ENCODE assay signal across 10 cellular contexts in genomic region chr5:119385136-119386128, GRCh38. TPM values are rescaled to one million over a fixed set of nuclear protein-coding genes. Genes with fewer than 3 reads are reported as not detected.
DNase-seq lines count a peak whose midpoint lies in the region; ATAC-seq lines count a peak whose summit lies in the region.
"Had no signal": no experiment of that assay in that cellular context is flagged by ENCODE, and none has a peak within 500 bp of the region (broad histone marks: within the 10 kb centered on the region; RNA-seq: fewer than 3 reads in every experiment).

No MANE protein-coding gene starts in this region.

- no peaks in the 10 kb centered on the region for H3K9me3 Mint-ChIP-seq in immature natural killer cell

- H3K27ac Mint-ChIP-seq in immature natural killer cell: peak overlapping the region in 5 of 6 donors; percentile 24 to 77 (median 57)

- H3K4me1 Mint-ChIP-seq in immature natural killer cell: peaks cover 76 to 90% of the 10 kb centered on the region in 2 donors

- peak overlapping the region in 1 of 5 donors; percentile 36 for H3K4me3 Mint-ChIP-seq in immature natural killer cell

- no peaks in the 10 kb centered on the region for H3K36me3 Mint-ChIP-seq in immature natural killer cell

- H3K27me3 Mint-ChIP-seq in immature natural killer cell (ENCODE audit: low read depth in 3 of 3): peaks cover 0 to 6% (median 0%) of the 10 kb centered on the region in 3 donors

- ATAC-seq in GM18502 (IDR thresholded peaks at IDR 0.05; ENCODE audit: poor library complexity, unreplicated experiment): peak; percentile 43
- ATAC-seq in GM19463 (IDR thresholded peaks at IDR 0.05; ENCODE audit: unreplicated experiment): peak; percentile 57
- ATAC-seq in HG03571 (IDR thresholded peaks at IDR 0.05; ENCODE audit: unreplicated experiment): peak; percentile 49
- no peak for ATAC-seq in sciatic nerve

- intact Hi-C loops in sciatic nerve (cut with DNase I): no loop called here

- DNase-seq in immature natural killer cell: no peak
- DNase-seq in sciatic nerve (ENCODE audit: low spot score): no peak
- no peak for DNase-seq in germinal center (ENCODE audit: low spot score)
- no peak for DNase-seq in cerebellum (ENCODE audit: low spot score)
- no peak for DNase-seq in stimulated activated naive CD4-positive, alpha-beta T cell (lab: John Stamatoyannopoulos, UW)
- DNase-seq: amniotic stem cell, NCI-H187 treated with DMSO at 0.1 percent for 48 hours had no signal

RNA-seq across cellular contexts. Expression of gene TNFAIP8, which starts 29.6 kb away (rescaled TPM):
- 100 to 1,000 TPM in 2 of 3 donors, 10 to 100 TPM in 1; 99.7 to 162 (median 132) TPM for polyA plus RNA-seq in immature natural killer cell
- total RNA-seq in sciatic nerve: 14.6 TPM
- total RNA-seq in cerebellum: 8.6 TPM
